17 cellular contexts compared by ENCODE assay signal in genomic region chr17:4839965-4840892, GRCh38. TPM values are rescaled to one million over a fixed set of nuclear protein-coding genes. Genes with fewer than 3 reads are reported as not detected.
DNase-seq lines count a peak whose midpoint lies in the region; ATAC-seq and TF ChIP-seq lines count a peak whose summit lies in the region.
"Had no signal": no experiment of that assay in that cellular context is flagged by ENCODE, and none has a peak within 500 bp of the region (broad histone marks: within the 10 kb centered on the region; RNA-seq: fewer than 3 reads in every experiment).

No MANE protein-coding gene starts in this region.

- peak overlapping the region in 6 of 7 donors; percentile 2 to 57 (median 18) for H3K4me3 Mint-ChIP-seq in CD8-positive, alpha-beta memory T cell
- H3K4me3 Mint-ChIP-seq in naive thymus-derived CD4-positive, alpha-beta T cell = peak overlapping the region in 6 of 10 donors; percentile 14 to 44 (median 34)

- no peak overlapping the region for H3K9ac ChIP-seq in SK-N-SH

- H3K9me3 Mint-ChIP-seq in CD8-positive, alpha-beta memory T cell = peaks cover 0 to 2% (median 0%) of the 10 kb centered on the region in 5 donors
- H3K9me3 Mint-ChIP-seq in naive thymus-derived CD4-positive, alpha-beta T cell = no peaks in the 10 kb centered on the region

- H3F3A ChIP-seq in SK-N-SH (replicated peaks; ENCODE audit: insufficient read depth) = no peaks in the 10 kb centered on the region

- H3K4me1 ChIP-seq in CD8-positive, alpha-beta memory T cell (ENCODE audit: insufficient read depth, low read length) = peaks cover 20% of the 10 kb centered on the region
- peaks cover 20 to 26% of the 10 kb centered on the region in 2 donors for H3K4me1 ChIP-seq in naive thymus-derived CD4-positive, alpha-beta T cell (ENCODE audit: control insufficient read depth in 2 of 2, insufficient read depth in 2 of 2, low read length in 2 of 2)
- H3K4me1 ChIP-seq in SK-N-SH (ENCODE audit: control insufficient read depth in 1 of 2, insufficient read depth in 2 of 2, low read depth in 1 of 2, low read length in 1 of 2) = peaks cover 3 to 19% of the 10 kb centered on the region in 2 experiments; a peak in 2 of 4 replicates

- H3K36me3 Mint-ChIP-seq in CD8-positive, alpha-beta memory T cell = peaks cover 0 to 48% (median 4%) of the 10 kb centered on the region in 3 donors
- peaks cover 0 to 14% (median 10%) of the 10 kb centered on the region in 5 donors for H3K36me3 Mint-ChIP-seq in naive thymus-derived CD4-positive, alpha-beta T cell

- no peak for DNase-seq in CD8-positive, alpha-beta memory T cell
- DNase-seq in HEK293T (ENCODE audit: extremely low spot score) = no peak
- peak; percentile 31 for DNase-seq in amniotic epithelial cell (ENCODE audit: low read depth)
- no peak for DNase-seq in naive thymus-derived CD4-positive, alpha-beta T cell
- DNase-seq in posterior vena cava (ENCODE audit: low spot score) = no peak
- DNase-seq in SK-N-SH = no peak
- DNase-seq: erythroblast, GDM1, hippocampal formation, left colon, MV-4-11, psoas muscle, T1000, thyroid gland had no signal

- no peak for TF ChIP-seq CTCF in SK-N-SH (IDR thresholded peaks at IDR 0.05)

- TF ChIP-seq EP300 in SK-N-SH (IDR thresholded peaks at IDR 0.05; ENCODE audit: borderline replicate concordance in 1 of 2, low read depth in 1 of 2, low read length in 1 of 2) = no peak

- POLR2A ChIA-PET in CD8-positive, alpha-beta memory T cell (lab: Charles Lee) = interaction anchor here (0.5 kb wide), 1 partner anchor 56 kb away, joined by 6 read pairs; no protein-coding TSS in a partner anchor
- POLR2A ChIA-PET in HEK293T (lab: Yijun Ruan, JAX) = no interaction called here
- POLR2A ChIA-PET in naive thymus-derived CD4-positive, alpha-beta T cell (lab: Charles Lee) = interaction anchor here (0.7 kb wide), 1 partner anchor 545 kb away, joined by 3 read pairs; no protein-coding TSS in a partner anchor
- POLR2A ChIA-PET in SK-N-SH (lab: Yijun Ruan, JAX) = no interaction called here

- no peaks in the 10 kb centered on the region for H3K9me3 ChIP-seq in CD8-positive, alpha-beta memory T cell (ENCODE audit: low read length)
- H3K9me3 ChIP-seq in naive thymus-derived CD4-positive, alpha-beta T cell (ENCODE audit: control insufficient read depth in 2 of 3, low read length in 3 of 3) = no peaks in the 10 kb centered on the region
- H3K9me3 ChIP-seq in SK-N-SH = no peaks in the 10 kb centered on the region
- H3K9me3 ChIP-seq: psoas muscle, thyroid gland had no signal

- no peak overlapping the region for H3K4me2 ChIP-seq in SK-N-SH

- peaks cover 65 to 89% (median 86%) of the 10 kb centered on the region in 3 donors for H3K4me1 Mint-ChIP-seq in CD8-positive, alpha-beta memory T cell
- peaks cover 50 to 77% (median 65%) of the 10 kb centered on the region in 7 donors for H3K4me1 Mint-ChIP-seq in naive thymus-derived CD4-positive, alpha-beta T cell

- H3K27ac ChIP-seq in CD8-positive, alpha-beta memory T cell (ENCODE audit: low read depth, low read length) = no peak overlapping the region
- no peak overlapping the region for H3K27ac ChIP-seq in naive thymus-derived CD4-positive, alpha-beta T cell (ENCODE audit: low read depth, low read length)
- H3K27ac ChIP-seq in SK-N-SH (ENCODE audit: low read depth in 2 of 2, low read length in 1 of 2) = no peak overlapping the region
- H3K27ac ChIP-seq: psoas muscle, thyroid gland had no signal

- peaks cover 60% of the 10 kb centered on the region for H4K20me1 ChIP-seq in SK-N-SH (ENCODE audit: insufficient read depth)

- H3K9me2 ChIP-seq in SK-N-SH = no peaks in the 10 kb centered on the region

- ATAC-seq in naive thymus-derived CD4-positive, alpha-beta T cell = no peak
- ATAC-seq in GM21737 (IDR thresholded peaks at IDR 0.05; ENCODE audit: unreplicated experiment) = no peak
- ATAC-seq: left colon, psoas muscle had no signal

- 94% methylated on average over 8 of the region's 8 CpGs for WGBS in SK-N-SH (ENCODE audit: low lambda C conversion rate)

- CTCF ChIA-PET in CD8-positive, alpha-beta memory T cell (lab: Charles Lee) = no interaction called here
- CTCF ChIA-PET in HEK293T (lab: Yijun Ruan, JAX) = interaction anchor here (0.6 kb wide), 2 partner anchors 35 to 105 kb away, joined by 3 read pairs; no protein-coding TSS in a partner anchor
- CTCF ChIA-PET in naive thymus-derived CD4-positive, alpha-beta T cell (lab: Charles Lee) = interaction anchor here (0.9 kb wide), 1 partner anchor 203 kb away, joined by 3 read pairs; no protein-coding TSS in a partner anchor
- CTCF ChIA-PET in SK-N-SH (lab: Yijun Ruan, JAX) = interaction anchor here (2.6 kb wide), 1 partner anchor 48 kb away, joined by 9 read pairs; no protein-coding TSS in a partner anchor

- H3K79me2 ChIP-seq in SK-N-SH (ENCODE audit: insufficient read depth) = peaks cover 98% of the 10 kb centered on the region

- intact Hi-C loops in naive thymus-derived CD4-positive, alpha-beta T cell (cut with micrococcal nuclease) = loop anchor here in 1 of 2 donors (10.0 kb wide), 1 partner anchor 45 kb away; no protein-coding TSS in a partner anchor
- intact Hi-C loops in posterior vena cava (cut with DNase I) = no loop called here

- no peaks in the 10 kb centered on the region for H3K27me3 ChIP-seq in CD8-positive, alpha-beta memory T cell (ENCODE audit: insufficient read depth, low read length, poor library complexity, severe bottlenecking)
- no peaks in the 10 kb centered on the region for H3K27me3 ChIP-seq in naive thymus-derived CD4-positive, alpha-beta T cell (ENCODE audit: control insufficient read depth in 2 of 2, insufficient read depth in 2 of 2, low read length in 2 of 2)
- H3K27me3 ChIP-seq in SK-N-SH (ENCODE audit: insufficient read depth) = no peaks in the 10 kb centered on the region
- H3K27me3 ChIP-seq: thyroid gland had no signal

- H3K27ac Mint-ChIP-seq in CD8-positive, alpha-beta memory T cell = peak overlapping the region in 4 of 8 donors; percentile 1 to 82 (median 56)
- peak overlapping the region in 4 of 9 donors; percentile 12 to 47 (median 24) for H3K27ac Mint-ChIP-seq in naive thymus-derived CD4-positive, alpha-beta T cell

- H3K4me3 ChIP-seq in CD8-positive, alpha-beta memory T cell (ENCODE audit: low read length) = no peak overlapping the region
- no peak overlapping the region for H3K4me3 ChIP-seq in naive thymus-derived CD4-positive, alpha-beta T cell (ENCODE audit: low read length)
- H3K4me3 ChIP-seq in SK-N-SH (ENCODE audit: low read depth in 2 of 2, low read length in 1 of 2) = no peak overlapping the region
- H3K4me3 ChIP-seq: psoas muscle, thyroid gland had no signal

- H2AFZ ChIP-seq in SK-N-SH (ENCODE audit: low read depth) = no peak overlapping the region

- H3K27me3 Mint-ChIP-seq in CD8-positive, alpha-beta memory T cell = no peaks in the 10 kb centered on the region
- H3K27me3 Mint-ChIP-seq in naive thymus-derived CD4-positive, alpha-beta T cell = no peaks in the 10 kb centered on the region

- no peaks in the 10 kb centered on the region for H3K36me3 ChIP-seq in CD8-positive, alpha-beta memory T cell (ENCODE audit: insufficient read depth, low read length)
- peaks cover 0 to 11% (median 0%) of the 10 kb centered on the region in 3 experiments for H3K36me3 ChIP-seq in naive thymus-derived CD4-positive, alpha-beta T cell (ENCODE audit: control insufficient read depth in 2 of 3, insufficient read depth in 3 of 3, low read length in 3 of 3)
- peaks cover 0 to 11% of the 10 kb centered on the region in 2 experiments for H3K36me3 ChIP-seq in SK-N-SH (replicated peaks in 1 of 2; ENCODE audit: control insufficient read depth in 1 of 2, insufficient read depth in 2 of 2, low read length in 1 of 2)
- H3K36me3 ChIP-seq: thyroid gland had no signal

- no peak for TF ChIP-seq RAD21 in SK-N-SH (IDR thresholded peaks at IDR 0.05; ENCODE audit: low read length)

RNA-seq across cellular contexts. Expression of gene MINK1, which starts 7.1 kb away (rescaled TPM):
- 10 to 100 TPM; 58.6 TPM for total RNA-seq in CD8-positive, alpha-beta memory T cell
- polyA plus RNA-seq in CD8-positive, alpha-beta memory T cell = 30.5 TPM
- total RNA-seq in naive thymus-derived CD4-positive, alpha-beta T cell = 100 to 1,000 TPM in 4 of 5 experiments, 10 to 100 TPM in 1; 88.8 to 142 (median 125) TPM
- polyA plus RNA-seq in naive thymus-derived CD4-positive, alpha-beta T cell = 10 to 100 TPM in 1 of 2 donors, 1 to 10 TPM in 1; 8.3 to 20.4 TPM
- 10 to 100 TPM; 53.3 to 67.0 TPM for total RNA-seq in posterior vena cava
- 53.2 and 64.7 TPM in 2 replicates for polyA plus RNA-seq in SK-N-SH (2012; rRNA removed)
- 18.6 and 27.5 TPM in 2 replicates for polyA plus RNA-seq in SK-N-SH (2012; cell fraction: cytosol; rRNA removed)
- polyA plus RNA-seq in SK-N-SH (2012; cell fraction: nucleus; rRNA removed) = 231 and 235 TPM in 2 replicates

RNA-seq across cellular contexts. Expression of gene PLD2, which starts 33.3 kb away (rescaled TPM):
- total RNA-seq in CD8-positive, alpha-beta memory T cell = 10 to 100 TPM; 10.1 to 12.0 TPM
- polyA plus RNA-seq in CD8-positive, alpha-beta memory T cell = 1.9 TPM
- 10 to 100 TPM; 22.9 to 42.7 (median 26.8) TPM for total RNA-seq in naive thymus-derived CD4-positive, alpha-beta T cell
- 1 to 10 TPM; 1.5 to 2.2 TPM for polyA plus RNA-seq in naive thymus-derived CD4-positive, alpha-beta T cell
- 10 to 100 TPM; 22.2 to 30.3 TPM for total RNA-seq in posterior vena cava
- polyA plus RNA-seq in SK-N-SH (2012; rRNA removed) = 42.5 and 49.2 TPM in 2 replicates
- polyA plus RNA-seq in SK-N-SH (2012; cell fraction: cytosol; rRNA removed) = 12.3 and 17.3 TPM in 2 replicates
- polyA plus RNA-seq in SK-N-SH (2012; cell fraction: nucleus; rRNA removed) = 199 and 209 TPM in 2 replicates

RNA-seq across cellular contexts. Expression of gene PSMB6, which starts 44.3 kb away (rescaled TPM):
- 100 to 1,000 TPM; 198 to 207 TPM for total RNA-seq in CD8-positive, alpha-beta memory T cell
- 259 TPM for polyA plus RNA-seq in CD8-positive, alpha-beta memory T cell
- 100 to 1,000 TPM in 1 of 5 experiments, 10 to 100 TPM in 4; 42.3 to 133 (median 44.0) TPM for total RNA-seq in naive thymus-derived CD4-positive, alpha-beta T cell
- polyA plus RNA-seq in naive thymus-derived CD4-positive, alpha-beta T cell = 100 to 1,000 TPM; 215 to 273 TPM
- total RNA-seq in posterior vena cava = 100 to 1,000 TPM in 1 of 2 donors, 10 to 100 TPM in 1; 87.5 to 103 TPM
- 325 and 331 TPM in 2 replicates for polyA plus RNA-seq in SK-N-SH (2012; rRNA removed)
- 253 and 290 TPM in 2 replicates for polyA plus RNA-seq in SK-N-SH (2012; cell fraction: cytosol; rRNA removed)
- polyA plus RNA-seq in SK-N-SH (2012; cell fraction: nucleus; rRNA removed) = 152 and 202 TPM in 2 replicates

RNA-seq across cellular contexts. Expression of gene GLTPD2, which starts 51.5 kb away (rescaled TPM):
- not detected for total RNA-seq in CD8-positive, alpha-beta memory T cell
- polyA plus RNA-seq in CD8-positive, alpha-beta memory T cell = not detected
- total RNA-seq in naive thymus-derived CD4-positive, alpha-beta T cell = under 1 TPM in 1 of 5 experiments, not detected in 4; 0.39 TPM
- polyA plus RNA-seq in naive thymus-derived CD4-positive, alpha-beta T cell = under 1 TPM in 1 of 2 donors, not detected in 1; 0.39 TPM
- not detected for total RNA-seq in posterior vena cava
- not detected in 2 replicates for polyA plus RNA-seq in SK-N-SH (2012; rRNA removed)
- polyA plus RNA-seq in SK-N-SH (2012; cell fraction: cytosol; rRNA removed) = not detected in 2 replicates
- polyA plus RNA-seq in SK-N-SH (2012; cell fraction: nucleus; rRNA removed) = 0.07 TPM in 1 of 2 replicates, not detected in the other
- total RNA-seq: activated CD8-positive, alpha-beta memory T cell treated with anti-CD3 and anti-CD28 coated beads for 36 hours; chondrocyte; psoas muscle; thyroid gland had no signal
- polyA plus RNA-seq: psoas muscle had no signal

Comparison
In these comparisons a context has a peak if more than half of its experiments do, and no peak if none do; other contexts are left out.
1. POLR2A ChIA-PET loops: an anchor here in CD8-positive, alpha-beta memory T cell (0.5 kb wide) and naive thymus-derived CD4-positive, alpha-beta T cell (0.7 kb wide); none called in HEK293T and SK-N-SH.